26 cellular contexts compared by ENCODE assay signal in the genomic region with DNA sequence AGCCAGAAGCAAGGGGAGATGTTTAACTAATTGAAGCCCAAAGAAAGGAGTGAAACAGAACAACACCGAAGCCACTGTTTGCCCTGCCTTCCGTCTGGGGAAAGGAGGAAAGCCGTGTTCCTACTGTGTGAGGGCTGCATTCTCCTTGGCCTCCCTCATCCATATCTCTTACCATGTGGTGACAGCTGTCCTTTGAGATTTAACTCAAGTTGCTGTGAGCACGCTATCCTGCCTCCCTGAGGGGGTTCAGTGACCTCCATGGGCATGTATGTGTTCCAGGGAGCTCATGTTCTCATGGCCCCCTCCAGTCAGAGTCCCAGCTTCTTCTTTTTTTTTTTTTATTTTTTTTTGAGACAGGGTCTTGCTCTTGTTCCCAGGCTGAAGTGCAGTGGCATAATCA. TPM values are rescaled to one million over a fixed set of nuclear protein-coding genes. Genes with fewer than 3 reads are reported as not detected.
"Had no signal": no experiment of that assay in that cellular context is flagged by ENCODE, and none has a peak within 500 bp of the region (broad histone marks: within the 10 kb centered on the region; RNA-seq: fewer than 3 reads in every experiment).

No MANE protein-coding gene starts in this region.

- H3K4me3 Mint-ChIP-seq: activated CD8-positive, alpha-beta T cell treated with anti-CD3 and anti-CD28 coated beads, Interleukin-2, amount 10 ng/mL, durations not matched to agents 7 days and 5 days; activated naive CD4-positive, alpha-beta T cell treated with anti-CD3 and anti-CD28 coated beads, Interleukin-2, amount 50 U/mL, for 24 hours; brain; immature natural killer cell; nephron; T-cell; T-helper 2 cell treated with Interferon-gamma antibody and Interleukin-4, amounts not matched to agents 5 μg/mL and 100 μg/mL, for 36 hours had no signal

- H3K4me2 ChIP-seq: hepatocyte had no signal

- H3K9me3 ChIP-seq: upper lobe of right lung had no signal

- DNase-seq: activated CD4-positive, alpha-beta T cell treated with anti-CD3 and anti-CD28 coated beads for 1 hour; activated CD4-positive, alpha-beta T cell treated with anti-CD3 and anti-CD28 coated beads, Interleukin-2, amount 50 U/mL, for 1 hour; activated CD8-positive, alpha-beta T cell treated with anti-CD3 and anti-CD28 coated beads, Interleukin-2, amount 10 ng/mL, durations not matched to agents 7 days and 5 days; activated gamma-delta T cell treated with Interleukin-2 at 50 U/mL for 16 hours; activated T-cell treated with anti-CD3 and anti-CD28 coated beads, Interleukin-2, amount 50 U/mL, for 1 hour; central memory CD4-positive, alpha-beta T cell; effector memory CD4-positive, alpha-beta T cell; immature natural killer cell; kidney glomerular epithelial cell; nucleus accumbens; stimulated activated CD4-positive, alpha-beta T cell treated with anti-CD3 and anti-CD28 coated beads, Interleukin-4, amount 100 ng/mL, for 1 hour; stimulated activated naive CD4-positive, alpha-beta T cell treated with Interleukin-2 at 50 U/mL for 16 hours; T-cell; upper lobe of right lung; WERI-Rb-1 had no signal

- H3K36me3 ChIP-seq: upper lobe of right lung, WERI-Rb-1 had no signal

- H3K9me3 Mint-ChIP-seq: activated naive CD4-positive, alpha-beta T cell treated with anti-CD3 and anti-CD28 coated beads, Interleukin-2, amount 50 U/mL, for 24 hours; brain; immature natural killer cell; nephron; T-cell; T-helper 2 cell treated with Interferon-gamma antibody and Interleukin-4, amounts not matched to agents 5 μg/mL and 100 μg/mL, for 36 hours had no signal

- H3K4me1 Mint-ChIP-seq: activated naive CD4-positive, alpha-beta T cell treated with anti-CD3 and anti-CD28 coated beads, Interleukin-2, amount 50 U/mL, for 24 hours; immature natural killer cell; nephron had no signal

- H2AFZ ChIP-seq: hepatocyte had no signal

- ATAC-seq: activated CD8-positive, alpha-beta T cell treated with anti-CD3 and anti-CD28 coated beads, Interleukin-2, amount 10 ng/mL, durations not matched to agents 7 days and 5 days; esophagus mucosa; T-cell had no signal

- H3K27me3 ChIP-seq: hepatocyte, upper lobe of right lung had no signal

- H3K4me3 ChIP-seq: hepatocyte, upper lobe of right lung had no signal

- H3K4me1 ChIP-seq: upper lobe of right lung had no signal

- FAIRE-seq: colon had no signal

- H3K79me2 ChIP-seq: hepatocyte had no signal

- H3K36me3 Mint-ChIP-seq: activated naive CD4-positive, alpha-beta T cell treated with anti-CD3 and anti-CD28 coated beads, Interleukin-2, amount 50 U/mL, for 24 hours; brain; immature natural killer cell; T-cell had no signal

- H3K27ac ChIP-seq: hepatocyte, upper lobe of right lung, WERI-Rb-1 had no signal

- H3K27ac Mint-ChIP-seq: activated CD8-positive, alpha-beta T cell treated with anti-CD3 and anti-CD28 coated beads, Interleukin-2, amount 10 ng/mL, durations not matched to agents 7 days and 5 days; activated naive CD4-positive, alpha-beta T cell treated with anti-CD3 and anti-CD28 coated beads, Interleukin-2, amount 50 U/mL, for 24 hours; brain; nephron; T-cell; T-helper 2 cell treated with Interferon-gamma antibody and Interleukin-4, amounts not matched to agents 5 μg/mL and 100 μg/mL, for 36 hours had no signal

- H3K27me3 Mint-ChIP-seq: activated naive CD4-positive, alpha-beta T cell treated with anti-CD3 and anti-CD28 coated beads, Interleukin-2, amount 50 U/mL, for 24 hours; brain had no signal

RNA-seq across cellular contexts. Expression of gene CRHR2, which starts 26.2 kb away (rescaled TPM):
- total RNA-seq: activated CD8-positive, alpha-beta T cell treated with anti-CD3 and anti-CD28 coated beads, Interleukin-2, amount 10 ng/mL, durations not matched to agents 7 days and 5 days; dermis microvascular lymphatic vessel endothelial cell; esophagus mucosa; hepatocyte; liver; myocyte; upper lobe of right lung had no signal
- polyA plus RNA-seq: aorta, immature natural killer cell, liver had no signal

RNA-seq across cellular contexts. Expression of gene INMT, which starts 43.5 kb away (rescaled TPM):
- total RNA-seq: activated CD8-positive, alpha-beta T cell treated with anti-CD3 and anti-CD28 coated beads, Interleukin-2, amount 10 ng/mL, durations not matched to agents 7 days and 5 days had no signal
- polyA plus RNA-seq: immature natural killer cell had no signal
